Comparison of ENCODE assay signal across 30 cellular contexts in the genomic region with DNA sequence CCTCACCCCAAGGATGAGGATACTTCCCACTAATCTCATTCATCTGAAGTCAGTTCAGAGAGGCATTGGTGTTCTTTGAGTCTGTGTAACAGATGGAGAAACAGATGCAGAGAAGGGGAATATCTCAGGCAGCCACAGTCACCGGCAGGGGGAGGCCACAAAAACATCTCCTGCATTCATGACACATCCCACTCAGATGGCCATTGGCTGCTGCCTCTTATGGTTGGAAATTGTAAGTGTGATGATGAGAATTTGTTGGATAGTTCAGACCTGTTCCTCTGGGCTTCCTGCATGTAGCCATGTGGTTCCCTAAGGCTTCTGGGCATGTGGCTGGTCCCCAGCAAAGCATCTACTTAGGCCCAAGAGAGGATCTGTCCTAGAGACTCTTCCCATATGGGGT. TPM values are rescaled to one million over a fixed set of nuclear protein-coding genes. Genes with fewer than 3 reads are reported as not detected.
A peak's percentile ranks its signal among the peaks of the same experiment; 100 is the strongest.
DNase-seq lines count a peak whose midpoint lies in the region; ATAC-seq, FAIRE-seq and TF ChIP-seq lines count a peak whose summit lies in the region.
"Had no signal": no experiment of that assay in that cellular context is flagged by ENCODE, and none has a peak within 500 bp of the region (broad histone marks: within the 10 kb centered on the region; RNA-seq: fewer than 3 reads in every experiment).

No MANE protein-coding gene starts in this region.

- H3K27me3 Mint-ChIP-seq in activated CD8-positive, alpha-beta memory T cell treated with anti-CD3 and anti-CD28 coated beads, Interleukin-2, amount 10 ng/mL, durations not matched to agents 7 days and 5 days: no peaks in the 10 kb centered on the region
- peaks cover 5% of the 10 kb centered on the region for H3K27me3 Mint-ChIP-seq in activated T-cell treated with anti-CD3 and anti-CD28 coated beads, Interleukin-2, amount 50 U/mL, for 24 hours
- H3K27me3 Mint-ChIP-seq: CD4-positive, CD25-positive, alpha-beta regulatory T cell had no signal

- no peak overlapping the region for H3K4me3 Mint-ChIP-seq in activated CD8-positive, alpha-beta memory T cell treated with anti-CD3 and anti-CD28 coated beads, Interleukin-2, amount 10 ng/mL, durations not matched to agents 7 days and 5 days
- H3K4me3 Mint-ChIP-seq in activated T-cell treated with anti-CD3 and anti-CD28 coated beads, Interleukin-2, amount 50 U/mL, for 24 hours: no peak overlapping the region
- H3K4me3 Mint-ChIP-seq: CD4-positive, CD25-positive, alpha-beta regulatory T cell; T-cell had no signal

- H3K36me3 ChIP-seq in bronchial epithelial cell (ENCODE audit: control insufficient read depth, insufficient read depth, low read length): no peaks in the 10 kb centered on the region
- H3K36me3 ChIP-seq: BLaER1, SJSA1 had no signal

- ATAC-seq in activated CD8-positive, alpha-beta memory T cell treated with anti-CD3 and anti-CD28 coated beads, Interleukin-2, amount 10 ng/mL, durations not matched to agents 7 days and 5 days: no peak
- ATAC-seq: HCT116, K562, T-cell had no signal

- CTCF ChIA-PET in activated CD8-positive, alpha-beta memory T cell treated with anti-CD3 and anti-CD28 coated beads, Interleukin-2, amount 10 ng/mL, durations not matched to agents 7 days and 5 days (lab: Charles Lee): no interaction called here

- peaks cover 2% of the 10 kb centered on the region for H3K9me3 Mint-ChIP-seq in activated CD8-positive, alpha-beta memory T cell treated with anti-CD3 and anti-CD28 coated beads, Interleukin-2, amount 10 ng/mL, durations not matched to agents 7 days and 5 days (ENCODE audit: low read depth)
- H3K9me3 Mint-ChIP-seq in activated T-cell treated with anti-CD3 and anti-CD28 coated beads, Interleukin-2, amount 50 U/mL, for 24 hours: no peaks in the 10 kb centered on the region

- TF ChIP-seq CTCF in bronchial epithelial cell (IDR thresholded peaks at IDR 0.05; ENCODE audit: insufficient read depth, low read length, severe bottlenecking): no peak

- peak; percentile 9 for DNase-seq in activated CD8-positive, alpha-beta memory T cell treated with anti-CD3 and anti-CD28 coated beads, Interleukin-2, amount 10 ng/mL, durations not matched to agents 7 days and 5 days
- no peak for DNase-seq in activated CD8-positive, alpha-beta memory T cell treated with anti-CD3 and anti-CD28 coated beads, Interleukin-2, amount 50 U/mL, for 4 hours
- DNase-seq in NCI-H1694 (lab: John Stamatoyannopoulos, UW) (peak; percentile 50), bronchial epithelial cell (ENCODE audit: low read depth) (no peak), superior temporal gyrus (ENCODE audit: extremely low spot score) (peak; percentile 17), DMS79 treated with DMSO at 0.1 percent for 48 hours (lab: John Stamatoyannopoulos, UW) (no peak), GDM1 (lab: John Stamatoyannopoulos, UW) (no peak)
- DNase-seq in activated T-cell treated with anti-CD3 and anti-CD28 coated beads, Interleukin-2, amount 50 U/mL, for 24 hours: no peak
- DNase-seq: CD4-positive, CD25-positive, alpha-beta regulatory T cell; DMS53; Kasumi-1; NCI-H1105; NCI-H146; NCI-H2029 treated with DMSO at 0.1 percent for 48 hours; NCI-H226; NCI-H510A; NCI-H748 treated with DMSO at 0.1 percent for 48 hours; Right ventricle myocardium superior; RPMI8226; T-cell had no signal

- FAIRE-seq in bronchial epithelial cell (lab: Jason Lieb, UNC): peak; percentile 60
- FAIRE-seq: A204.1, GM12892, GM19239, K562 had no signal

- H3K27me3 ChIP-seq in bronchial epithelial cell (ENCODE audit: control insufficient read depth, insufficient read depth, low read length): no peaks in the 10 kb centered on the region
- H3K27me3 ChIP-seq: BLaER1, SJSA1 had no signal

- H3K27ac Mint-ChIP-seq in activated CD8-positive, alpha-beta memory T cell treated with anti-CD3 and anti-CD28 coated beads, Interleukin-2, amount 10 ng/mL, durations not matched to agents 7 days and 5 days: no peak overlapping the region
- H3K27ac Mint-ChIP-seq in activated T-cell treated with anti-CD3 and anti-CD28 coated beads, Interleukin-2, amount 50 U/mL, for 24 hours: no peak overlapping the region
- H3K27ac Mint-ChIP-seq: CD4-positive, CD25-positive, alpha-beta regulatory T cell; T-cell had no signal

- H3K4me3 ChIP-seq in bronchial epithelial cell (ENCODE audit: low read depth, low read length): no peak overlapping the region
- H3K4me3 ChIP-seq: BLaER1, K562, SJSA1 had no signal

- no peaks in the 10 kb centered on the region for H3K4me1 Mint-ChIP-seq in activated CD8-positive, alpha-beta memory T cell treated with anti-CD3 and anti-CD28 coated beads, Interleukin-2, amount 10 ng/mL, durations not matched to agents 7 days and 5 days
- H3K4me1 Mint-ChIP-seq in activated T-cell treated with anti-CD3 and anti-CD28 coated beads, Interleukin-2, amount 50 U/mL, for 24 hours (ENCODE audit: low read depth): no peaks in the 10 kb centered on the region
- H3K4me1 Mint-ChIP-seq: CD4-positive, CD25-positive, alpha-beta regulatory T cell; T-cell had no signal

- H3K36me3 Mint-ChIP-seq in activated CD8-positive, alpha-beta memory T cell treated with anti-CD3 and anti-CD28 coated beads, Interleukin-2, amount 10 ng/mL, durations not matched to agents 7 days and 5 days: no peaks in the 10 kb centered on the region
- no peaks in the 10 kb centered on the region for H3K36me3 Mint-ChIP-seq in activated T-cell treated with anti-CD3 and anti-CD28 coated beads, Interleukin-2, amount 50 U/mL, for 24 hours (ENCODE audit: low read depth)
- H3K36me3 Mint-ChIP-seq: CD4-positive, CD25-positive, alpha-beta regulatory T cell; T-cell had no signal

RNA-seq across cellular contexts. Expression of a gene that starts 45.9 kb away (rescaled TPM):
- total RNA-seq in activated CD8-positive, alpha-beta memory T cell treated with anti-CD3 and anti-CD28 coated beads, Interleukin-2, amount 10 ng/mL, durations not matched to agents 7 days and 5 days: not detected
- total RNA-seq in bronchial epithelial cell: 1.2 TPM in 1 of 2 replicates, not detected in the other
- total RNA-seq: CD4-positive, CD25-positive, alpha-beta regulatory T cell; H4; HT1080; K562; M059J; SJSA1 had no signal

Comparison
In these comparisons a context has a peak if more than half of its experiments do, and no peak if none do; other contexts are left out.
1. DNase-seq: peak in activated CD8-positive, alpha-beta memory T cell treated with anti-CD3 and anti-CD28 coated beads, Interleukin-2, amount 10 ng/mL, durations not matched to agents 7 days and 5 days (single experiment), NCI-H1694 (single experiment) and superior temporal gyrus (single experiment); none in activated CD8-positive, alpha-beta memory T cell treated with anti-CD3 and anti-CD28 coated beads, Interleukin-2, amount 50 U/mL, for 4 hours (single experiment), bronchial epithelial cell (single experiment), DMS79 treated with DMSO at 0.1 percent for 48 hours (single experiment), activated T-cell treated with anti-CD3 and anti-CD28 coated beads, Interleukin-2, amount 50 U/mL, for 24 hours (single experiment) and GDM1 (single experiment).